Comparison of ENCODE assay signal across 9 cellular contexts in genomic region chr3:101065962-101066361, GRCh38.
DNase-seq lines count a peak whose midpoint lies in the region; TF ChIP-seq lines count a peak whose summit lies in the region.
"Had no signal": no experiment of that assay in that cellular context is flagged by ENCODE, and none has a peak within 500 bp of the region (broad histone marks: within the 10 kb centered on the region; RNA-seq: fewer than 3 reads in every experiment).

No MANE protein-coding gene starts in this region.

- H3K36me3 ChIP-seq in esophagus squamous epithelium (no peaks in the 10 kb centered on the region), parathyroid adenoma (ENCODE audit: control insufficient read depth, insufficient read depth, low read length) (no peaks in the 10 kb centered on the region)

- TF ChIP-seq CTCF in esophagus squamous epithelium (IDR thresholded peaks at IDR 0.05) = no peak
- TF ChIP-seq CTCF in parathyroid adenoma (IDR thresholded peaks at IDR 0.05) = no peak

- no peak overlapping the region for H3K9ac ChIP-seq in parathyroid adenoma

- peaks cover 0 to 32% (median 18%) of the 10 kb centered on the region in 3 donors for H3K4me1 ChIP-seq in esophagus squamous epithelium
- H3K4me1 ChIP-seq in parathyroid adenoma = no peaks in the 10 kb centered on the region

- H3K4me2 ChIP-seq in parathyroid adenoma (ENCODE audit: low read length) = no peak overlapping the region

- DNase-seq in AG20443 (ENCODE audit: low spot score) = peak; percentile 66
- DNase-seq in RPMI7951 (ENCODE audit: low read depth) = peak; percentile 86
- DNase-seq in esophagus squamous epithelium (lab: John Stamatoyannopoulos, UW) = no peak
- no peak for DNase-seq in DMS 273 (lab: John Stamatoyannopoulos, UW; ENCODE audit: unreplicated experiment)
- no peak for DNase-seq in HT-29 (ENCODE audit: low spot score)
- DNase-seq in HuH-7.5 (ENCODE audit: low spot score) = no peak
- no peak for DNase-seq in activated CD8-positive, alpha-beta memory T cell treated with anti-CD3 and anti-CD28 coated beads, Interleukin-2, amount 50 U/mL, for 4 hours
- DNase-seq: naive thymus-derived CD8-positive, alpha-beta T cell had no signal

- peak overlapping the region; percentile 19 for H2AFZ ChIP-seq in parathyroid adenoma

- no peak for TF ChIP-seq POLR2A in esophagus squamous epithelium (IDR thresholded peaks at IDR 0.05)

- H3K27me3 ChIP-seq in esophagus squamous epithelium (no peaks in the 10 kb centered on the region), parathyroid adenoma (ENCODE audit: control insufficient read depth, insufficient read depth, low read length) (no peaks in the 10 kb centered on the region)

- intact Hi-C loops in esophagus squamous epithelium (cut with DNase I) = no loop called here

- WGBS in esophagus squamous epithelium, 2 donors = 25 to 29% methylated on average over 3 of the region's 3 CpGs

- H3K27ac ChIP-seq in esophagus squamous epithelium (peak overlapping the region; percentile 56 to 81 (median 78)), parathyroid adenoma (no peak overlapping the region)

- H3K79me2 ChIP-seq in parathyroid adenoma = no peaks in the 10 kb centered on the region

- H3K9me3 ChIP-seq in esophagus squamous epithelium = no peaks in the 10 kb centered on the region
- no peaks in the 10 kb centered on the region for H3K9me3 ChIP-seq in parathyroid adenoma (ENCODE audit: control insufficient read depth, low read length)

- peak overlapping the region in 1 of 4 donors; percentile 11 for H3K4me3 ChIP-seq in esophagus squamous epithelium
- no peak overlapping the region for H3K4me3 ChIP-seq in parathyroid adenoma (ENCODE audit: low read depth, low read length)

Comparison
In these comparisons a context has a peak if more than half of its experiments do, and no peak if none do; other contexts are left out.
1. DNase-seq: peak in AG20443 (single experiment) and RPMI7951 (single experiment); none in esophagus squamous epithelium (single experiment), DMS 273 (single experiment), HT-29 (single experiment), HuH-7.5 (single experiment) and activated CD8-positive, alpha-beta memory T cell treated with anti-CD3 and anti-CD28 coated beads, Interleukin-2, amount 50 U/mL, for 4 hours (single experiment).